ENCODE assay signal across 1 cellular context in the genomic region with DNA sequence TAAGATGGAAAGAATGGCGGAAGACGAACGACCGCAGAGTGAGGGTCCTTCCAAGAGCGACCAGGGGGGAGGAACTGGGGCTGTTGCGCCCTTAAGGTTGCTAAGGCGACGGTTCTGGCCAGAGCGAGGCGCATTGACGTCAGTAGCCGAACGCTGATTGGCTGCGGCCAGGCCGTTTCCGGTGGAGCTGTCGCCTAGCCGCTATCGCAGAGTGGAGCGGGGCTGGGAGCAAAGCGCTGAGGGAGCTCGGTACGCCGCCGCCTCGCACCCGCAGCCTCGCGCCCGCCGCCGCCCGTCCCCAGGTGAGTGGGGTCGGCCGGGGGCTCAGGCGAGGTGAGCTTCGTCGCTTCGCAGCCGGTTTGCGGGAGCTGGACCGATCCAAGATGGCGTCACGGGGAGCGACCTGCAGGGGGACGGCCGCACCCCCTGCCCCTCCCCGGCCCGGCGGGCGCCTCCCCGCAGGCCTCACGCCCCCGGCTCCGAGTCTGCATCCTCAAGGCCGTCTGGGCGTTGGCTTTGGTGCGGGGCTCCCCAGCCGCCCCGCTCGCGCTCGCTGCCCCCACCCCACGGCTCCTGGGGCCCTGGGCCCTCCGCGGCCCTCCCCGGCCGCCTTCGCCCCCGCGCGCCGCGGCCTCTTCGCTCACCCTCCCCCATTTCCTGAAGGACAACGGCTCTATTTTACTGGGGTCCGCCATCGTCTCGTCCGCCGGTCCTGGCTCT.
TF ChIP-seq lines count a peak whose summit lies in the region.

A gene (plus strand): TSS at position 184 of the 720 bp plus-strand sequence. CDS start 2,970 bp downstream, outside the sequence.

TF ChIP-seq in GM23338, 12 proteins besides CTCF, POLR2A, EP300 and RAD21 (continued from another document):
- TF ChIP-seq, protein P1, sequence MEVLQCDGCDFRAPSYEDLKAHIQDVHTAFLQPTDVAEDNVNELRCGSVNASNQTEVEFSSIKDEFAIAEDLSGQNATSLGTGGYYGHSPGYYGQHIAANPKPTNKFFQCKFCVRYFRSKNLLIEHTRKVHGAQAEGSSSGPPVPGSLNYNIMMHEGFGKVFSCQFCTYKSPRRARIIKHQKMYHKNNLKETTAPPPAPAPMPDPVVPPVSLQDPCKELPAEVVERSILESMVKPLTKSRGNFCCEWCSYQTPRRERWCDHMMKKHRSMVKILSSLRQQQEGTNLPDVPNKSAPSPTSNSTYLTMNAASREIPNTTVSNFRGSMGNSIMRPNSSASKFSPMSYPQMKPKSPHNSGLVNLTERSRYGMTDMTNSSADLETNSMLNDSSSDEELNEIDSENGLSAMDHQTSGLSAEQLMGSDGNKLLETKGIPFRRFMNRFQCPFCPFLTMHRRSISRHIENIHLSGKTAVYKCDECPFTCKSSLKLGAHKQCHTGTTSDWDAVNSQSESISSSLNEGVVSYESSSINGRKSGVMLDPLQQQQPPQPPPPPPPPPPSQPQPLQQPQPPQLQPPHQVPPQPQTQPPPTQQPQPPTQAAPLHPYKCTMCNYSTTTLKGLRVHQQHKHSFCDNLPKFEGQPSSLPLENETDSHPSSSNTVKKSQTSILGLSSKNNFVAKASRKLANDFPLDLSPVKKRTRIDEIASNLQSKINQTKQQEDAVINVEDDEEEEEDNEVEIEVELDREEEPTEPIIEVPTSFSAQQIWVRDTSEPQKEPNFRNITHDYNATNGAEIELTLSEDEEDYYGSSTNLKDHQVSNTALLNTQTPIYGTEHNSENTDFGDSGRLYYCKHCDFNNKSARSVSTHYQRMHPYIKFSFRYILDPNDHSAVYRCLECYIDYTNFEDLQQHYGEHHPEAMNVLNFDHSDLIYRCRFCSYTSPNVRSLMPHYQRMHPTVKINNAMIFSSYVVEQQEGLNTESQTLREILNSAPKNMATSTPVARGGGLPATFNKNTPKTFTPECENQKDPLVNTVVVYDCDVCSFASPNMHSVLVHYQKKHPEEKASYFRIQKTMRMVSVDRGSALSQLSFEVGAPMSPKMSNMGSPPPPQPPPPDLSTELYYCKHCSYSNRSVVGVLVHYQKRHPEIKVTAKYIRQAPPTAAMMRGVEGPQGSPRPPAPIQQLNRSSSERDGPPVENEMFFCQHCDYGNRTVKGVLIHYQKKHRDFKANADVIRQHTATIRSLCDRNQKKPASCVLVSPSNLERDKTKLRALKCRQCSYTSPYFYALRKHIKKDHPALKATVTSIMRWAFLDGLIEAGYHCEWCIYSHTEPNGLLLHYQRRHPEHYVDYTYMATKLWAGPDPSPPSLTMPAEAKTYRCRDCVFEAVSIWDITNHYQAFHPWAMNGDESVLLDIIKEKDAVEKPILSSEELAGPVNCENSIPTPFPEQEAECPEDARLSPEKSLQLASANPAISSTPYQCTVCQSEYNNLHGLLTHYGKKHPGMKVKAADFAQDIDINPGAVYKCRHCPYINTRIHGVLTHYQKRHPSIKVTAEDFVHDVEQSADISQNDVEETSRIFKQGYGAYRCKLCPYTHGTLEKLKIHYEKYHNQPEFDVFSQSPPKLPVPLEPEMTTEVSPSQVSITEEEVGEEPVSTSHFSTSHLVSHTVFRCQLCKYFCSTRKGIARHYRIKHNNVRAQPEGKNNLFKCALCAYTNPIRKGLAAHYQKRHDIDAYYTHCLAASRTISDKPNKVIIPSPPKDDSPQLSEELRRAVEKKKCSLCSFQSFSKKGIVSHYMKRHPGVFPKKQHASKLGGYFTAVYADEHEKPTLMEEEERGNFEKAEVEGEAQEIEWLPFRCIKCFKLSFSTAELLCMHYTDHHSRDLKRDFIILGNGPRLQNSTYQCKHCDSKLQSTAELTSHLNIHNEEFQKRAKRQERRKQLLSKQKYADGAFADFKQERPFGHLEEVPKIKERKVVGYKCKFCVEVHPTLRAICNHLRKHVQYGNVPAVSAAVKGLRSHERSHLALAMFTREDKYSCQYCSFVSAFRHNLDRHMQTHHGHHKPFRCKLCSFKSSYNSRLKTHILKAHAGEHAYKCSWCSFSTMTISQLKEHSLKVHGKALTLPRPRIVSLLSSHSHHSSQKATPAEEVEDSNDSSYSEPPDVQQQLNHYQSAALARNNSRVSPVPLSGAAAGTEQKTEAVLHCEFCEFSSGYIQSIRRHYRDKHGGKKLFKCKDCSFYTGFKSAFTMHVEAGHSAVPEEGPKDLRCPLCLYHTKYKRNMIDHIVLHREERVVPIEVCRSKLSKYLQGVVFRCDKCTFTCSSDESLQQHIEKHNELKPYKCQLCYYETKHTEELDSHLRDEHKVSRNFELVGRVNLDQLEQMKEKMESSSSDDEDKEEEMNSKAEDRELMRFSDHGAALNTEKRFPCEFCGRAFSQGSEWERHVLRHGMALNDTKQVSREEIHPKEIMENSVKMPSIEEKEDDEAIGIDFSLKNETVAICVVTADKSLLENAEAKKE (CRISPR knock-in tag; IDR thresholded peaks at IDR 0.05): no peak
- TF ChIP-seq, protein P2, sequence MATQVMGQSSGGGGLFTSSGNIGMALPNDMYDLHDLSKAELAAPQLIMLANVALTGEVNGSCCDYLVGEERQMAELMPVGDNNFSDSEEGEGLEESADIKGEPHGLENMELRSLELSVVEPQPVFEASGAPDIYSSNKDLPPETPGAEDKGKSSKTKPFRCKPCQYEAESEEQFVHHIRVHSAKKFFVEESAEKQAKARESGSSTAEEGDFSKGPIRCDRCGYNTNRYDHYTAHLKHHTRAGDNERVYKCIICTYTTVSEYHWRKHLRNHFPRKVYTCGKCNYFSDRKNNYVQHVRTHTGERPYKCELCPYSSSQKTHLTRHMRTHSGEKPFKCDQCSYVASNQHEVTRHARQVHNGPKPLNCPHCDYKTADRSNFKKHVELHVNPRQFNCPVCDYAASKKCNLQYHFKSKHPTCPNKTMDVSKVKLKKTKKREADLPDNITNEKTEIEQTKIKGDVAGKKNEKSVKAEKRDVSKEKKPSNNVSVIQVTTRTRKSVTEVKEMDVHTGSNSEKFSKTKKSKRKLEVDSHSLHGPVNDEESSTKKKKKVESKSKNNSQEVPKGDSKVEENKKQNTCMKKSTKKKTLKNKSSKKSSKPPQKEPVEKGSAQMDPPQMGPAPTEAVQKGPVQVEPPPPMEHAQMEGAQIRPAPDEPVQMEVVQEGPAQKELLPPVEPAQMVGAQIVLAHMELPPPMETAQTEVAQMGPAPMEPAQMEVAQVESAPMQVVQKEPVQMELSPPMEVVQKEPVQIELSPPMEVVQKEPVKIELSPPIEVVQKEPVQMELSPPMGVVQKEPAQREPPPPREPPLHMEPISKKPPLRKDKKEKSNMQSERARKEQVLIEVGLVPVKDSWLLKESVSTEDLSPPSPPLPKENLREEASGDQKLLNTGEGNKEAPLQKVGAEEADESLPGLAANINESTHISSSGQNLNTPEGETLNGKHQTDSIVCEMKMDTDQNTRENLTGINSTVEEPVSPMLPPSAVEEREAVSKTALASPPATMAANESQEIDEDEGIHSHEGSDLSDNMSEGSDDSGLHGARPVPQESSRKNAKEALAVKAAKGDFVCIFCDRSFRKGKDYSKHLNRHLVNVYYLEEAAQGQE (IDR thresholded peaks at IDR 0.05; ENCODE audit: unreplicated experiment): no peak
- TF ChIP-seq POLR2AphosphoS5 (IDR thresholded peaks at IDR 0.05; ENCODE audit: low read depth): peak; percentile 73
- TF ChIP-seq CREB1 (CRISPR knock-in tag; IDR thresholded peaks at IDR 0.05; ENCODE audit: low read depth): peak; percentile 81
- TF ChIP-seq, protein P3, sequence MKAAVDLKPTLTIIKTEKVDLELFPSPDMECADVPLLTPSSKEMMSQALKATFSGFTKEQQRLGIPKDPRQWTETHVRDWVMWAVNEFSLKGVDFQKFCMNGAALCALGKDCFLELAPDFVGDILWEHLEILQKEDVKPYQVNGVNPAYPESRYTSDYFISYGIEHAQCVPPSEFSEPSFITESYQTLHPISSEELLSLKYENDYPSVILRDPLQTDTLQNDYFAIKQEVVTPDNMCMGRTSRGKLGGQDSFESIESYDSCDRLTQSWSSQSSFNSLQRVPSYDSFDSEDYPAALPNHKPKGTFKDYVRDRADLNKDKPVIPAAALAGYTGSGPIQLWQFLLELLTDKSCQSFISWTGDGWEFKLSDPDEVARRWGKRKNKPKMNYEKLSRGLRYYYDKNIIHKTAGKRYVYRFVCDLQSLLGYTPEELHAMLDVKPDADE (IDR thresholded peaks at IDR 0.05): no peak
